32 cellular contexts compared by ENCODE assay signal in genomic region chr5:177380805-177381126, GRCh38. TPM values are rescaled to one million over a fixed set of nuclear protein-coding genes. Genes with fewer than 3 reads are reported as not detected.
"Had no signal": no experiment of that assay in that cellular context is flagged by ENCODE, and none has a peak within 500 bp of the region (broad histone marks: within the 10 kb centered on the region; RNA-seq: fewer than 3 reads in every experiment).

No MANE protein-coding gene starts in this region.

- H3K36me3 ChIP-seq: brain microvascular endothelial cell, SJCRH30 had no signal

- H3K27me3 ChIP-seq: brain microvascular endothelial cell had no signal

- H3K9me3 Mint-ChIP-seq: activated CD4-positive, alpha-beta T cell treated with anti-CD3 and anti-CD28 coated beads, Interleukin-2, amount 10 ng/mL, durations not matched to agents 24 days and 14 days; activated CD8-positive, alpha-beta T cell treated with anti-CD3 and anti-CD28 coated beads for 36 hours; activated naive CD8-positive, alpha-beta T cell treated with anti-CD3 and anti-CD28 coated beads for 36 hours; activated T-cell treated with anti-CD3 and anti-CD28 coated beads, Interleukin-2, amount 50 U/mL, for 72 hours; activated T-helper 17 cell treated with anti-CD3 and anti-CD28 coated beads, Interleukin-2, amount 50 U/mL, for 72 hours; central memory CD8-positive, alpha-beta T cell; T-helper 2 cell treated with Interferon-gamma antibody and Interleukin-4, amounts not matched to agents 5 μg/mL and 100 μg/mL, for 36 hours had no signal

- H3K4me3 Mint-ChIP-seq: activated CD8-positive, alpha-beta T cell treated with anti-CD3 and anti-CD28 coated beads for 36 hours; activated naive CD8-positive, alpha-beta T cell treated with anti-CD3 and anti-CD28 coated beads for 36 hours; T-helper 2 cell treated with Interferon-gamma antibody and Interleukin-4, amounts not matched to agents 5 μg/mL and 100 μg/mL, for 36 hours had no signal

- H3K4me3 ChIP-seq: SJCRH30, SK-N-MC had no signal

- ATAC-seq: activated CD8-positive, alpha-beta T cell treated with anti-CD3 and anti-CD28 coated beads for 36 hours; activated T-cell treated with anti-CD3 and anti-CD28 coated beads, Interleukin-2, amount 50 U/mL, for 72 hours; activated T-helper 17 cell treated with anti-CD3 and anti-CD28 coated beads, Interleukin-2, amount 50 U/mL, for 72 hours; Panc1 had no signal

- H3K27ac ChIP-seq: brain microvascular endothelial cell, SJCRH30, SK-N-MC, VCaP had no signal

- H3K9me3 ChIP-seq: SJCRH30 had no signal

- DNase-seq: activated CD4-positive, alpha-beta T cell treated with anti-CD3 and anti-CD28 coated beads, Interleukin-2, amount 10 ng/mL, durations not matched to agents 24 days and 14 days; activated CD4-positive, alpha-beta T cell treated with anti-CD3 and anti-CD28 coated beads, Interleukin-2, amount 50 U/mL, for 4 hours; activated CD4-positive, CD25-positive, alpha-beta regulatory T cell; activated CD8-positive, alpha-beta T cell treated with anti-CD3 and anti-CD28 coated beads for 36 hours; activated effector memory CD4-positive, alpha-beta T cell treated with anti-CD3 and anti-CD28 coated beads, Interleukin-2, amount 50 U/mL, for 16 hours; activated naive CD4-positive, alpha-beta T cell; activated naive CD4-positive, alpha-beta T cell treated with anti-CD3 and anti-CD28 coated beads, Interleukin-2, amount 50 U/mL, for 16 hours; activated naive CD8-positive, alpha-beta T cell treated with anti-CD3 and anti-CD28 coated beads for 36 hours; activated T-cell treated with anti-CD3 and anti-CD28 coated beads, Interleukin-2, amount 50 U/mL, for 1 hour; activated T-cell treated with anti-CD3 and anti-CD28 coated beads, Interleukin-2, amount 50 U/mL, for 72 hours; amniotic stem cell; aorta; MM.1S; MV-4-11; NCI-H1092; NCI-H1436 treated with DMSO at 0.1 percent for 48 hours; NCI-H1694 treated with DMSO at 0.1 percent for 48 hours; NCI-H345; SHP77 had no signal

- H3K27me3 Mint-ChIP-seq: activated CD8-positive, alpha-beta T cell treated with anti-CD3 and anti-CD28 coated beads for 36 hours; activated naive CD8-positive, alpha-beta T cell treated with anti-CD3 and anti-CD28 coated beads for 36 hours; activated T-helper 17 cell treated with anti-CD3 and anti-CD28 coated beads, Interleukin-2, amount 50 U/mL, for 72 hours; central memory CD8-positive, alpha-beta T cell had no signal

- H3K36me3 Mint-ChIP-seq: activated naive CD8-positive, alpha-beta T cell treated with anti-CD3 and anti-CD28 coated beads for 36 hours had no signal

- H3K4me1 ChIP-seq: SJCRH30 had no signal

- H3K27ac Mint-ChIP-seq: activated CD4-positive, alpha-beta T cell treated with anti-CD3 and anti-CD28 coated beads, Interleukin-2, amount 10 ng/mL, durations not matched to agents 24 days and 14 days; activated CD8-positive, alpha-beta T cell treated with anti-CD3 and anti-CD28 coated beads for 36 hours; activated naive CD8-positive, alpha-beta T cell treated with anti-CD3 and anti-CD28 coated beads for 36 hours had no signal

RNA-seq across cellular contexts. Expression of gene SLC34A1, which starts 3.5 kb away (rescaled TPM):
- total RNA-seq: activated CD4-positive, alpha-beta T cell treated with anti-CD3 and anti-CD28 coated beads, Interleukin-2, amount 10 ng/mL, durations not matched to agents 24 days and 14 days; activated CD8-positive, alpha-beta memory T cell treated with anti-CD3 and anti-CD28 coated beads for 36 hours; activated naive CD8-positive, alpha-beta T cell treated with anti-CD3 and anti-CD28 coated beads for 36 hours; aorta; LHCN-M2; NCI-H460; RPMI7951; SJCRH30; T-helper 1 cell treated with Interleukin-12 subunit alpha and Interleukin-12 subunit beta and Interleukin-4 antibody, amounts not matched to agents 30 ng/mL and 1 ng/mL, for 36 hours had no signal
- polyA plus RNA-seq: aorta had no signal

RNA-seq across cellular contexts. Expression of gene PFN3, which starts 19.7 kb away (rescaled TPM):
- total RNA-seq: activated CD4-positive, alpha-beta T cell treated with anti-CD3 and anti-CD28 coated beads, Interleukin-2, amount 10 ng/mL, durations not matched to agents 24 days and 14 days; activated CD8-positive, alpha-beta memory T cell treated with anti-CD3 and anti-CD28 coated beads for 36 hours; activated CD8-positive, alpha-beta T cell treated with anti-CD3 and anti-CD28 coated beads for 36 hours; activated naive CD8-positive, alpha-beta T cell treated with anti-CD3 and anti-CD28 coated beads for 36 hours; activated T-cell treated with anti-CD3 and anti-CD28 coated beads, Interleukin-2, amount 50 U/mL, for 72 hours; activated T-helper 17 cell treated with anti-CD3 and anti-CD28 coated beads, Interleukin-2, amount 50 U/mL, for 72 hours; aorta; LHCN-M2; NCI-H460; RPMI7951; SJCRH30; T-helper 1 cell treated with Interleukin-12 subunit alpha and Interleukin-12 subunit beta and Interleukin-4 antibody, amounts not matched to agents 30 ng/mL and 1 ng/mL, for 36 hours had no signal
- polyA plus RNA-seq: aorta had no signal
